Comparison of ENCODE assay signal across 8 cellular contexts in genomic region chr15:101251830-101252820, GRCh38. TPM values are rescaled to one million over a fixed set of nuclear protein-coding genes. Genes with fewer than 3 reads are reported as not detected.
A peak's percentile ranks its signal among the peaks of the same experiment; 100 is the strongest.
DNase-seq lines count a peak whose midpoint lies in the region; ATAC-seq and FAIRE-seq lines count a peak whose summit lies in the region.

Gene CHSY1 (minus strand): TSS chr15:101252048. CDS start chr15:101251456, 592 bp downstream.

- H3K4me2 ChIP-seq in Karpas-422 (ENCODE audit: low read depth, low read length, poor library complexity, severe bottlenecking) = peak within 1 kb of the TSS; percentile 97

- H3K36me3 ChIP-seq in ES-I3 (ENCODE audit: insufficient read depth, low read length) = no peaks in the 10 kb centered on the region
- no peaks in the 10 kb centered on the region; the same call in 1 of the 2 replicates for H3K36me3 ChIP-seq in Karpas-422 (ENCODE audit: insufficient read depth, low read length)

- H3K79me2 ChIP-seq in Karpas-422 (ENCODE audit: low read length) = peaks cover 11% of the 10 kb centered on the region

- DNase-seq in Karpas-422 (peak; percentile 94), SK-MEL-5 (ENCODE audit: low read depth, low spot score) (peak; percentile 91), frontal cortex (ENCODE audit: low spot score in 2 of 2) (peak; percentile 87 to 95), non-pigmented ciliary epithelial cell (ENCODE audit: low read depth) (peak; percentile 65), substantia nigra (lab: John Stamatoyannopoulos, UW) (peak; percentile 36 to 92 (median 85))
- peak; percentile 87 for DNase-seq in activated naive CD4-positive, alpha-beta T cell treated with Interleukin-2 at 50 U/mL for 16 hours

- no peaks in the 10 kb centered on the region for H3K9me2 ChIP-seq in Karpas-422 (replicated peaks; ENCODE audit: insufficient read depth, low read length)

- peak; percentile 62 for ATAC-seq in GM21825 (IDR thresholded peaks at IDR 0.05; ENCODE audit: unreplicated experiment)

- H3K9ac ChIP-seq in ES-I3 (ENCODE audit: low read depth, low read length) = peak within 1 kb of the TSS; percentile 75
- H3K9ac ChIP-seq in Karpas-422 (ENCODE audit: low read length) = peak within 1 kb of the TSS; percentile 80

- H2AFZ ChIP-seq in Karpas-422 (ENCODE audit: low read length) = peak within 1 kb of the TSS; percentile 80

- peak within 1 kb of the TSS; percentile 86 for H3K4me3 ChIP-seq in Karpas-422 (ENCODE audit: low read length)

- H3K9me3 ChIP-seq in ES-I3 (ENCODE audit: control insufficient read depth, insufficient read depth, low read length) (no peaks in the 10 kb centered on the region), Karpas-422 (ENCODE audit: low read length) (no peaks in the 10 kb centered on the region)

- H4K20me1 ChIP-seq in Karpas-422 (ENCODE audit: insufficient read depth, low read depth, low read length) = peaks cover 28% of the 10 kb centered on the region

- H3K27ac ChIP-seq in Karpas-422 (ENCODE audit: low read length) = no peak within 1 kb of the TSS
- peak within 1 kb of the TSS; percentile 74 for H3K27ac ChIP-seq in substantia nigra (ENCODE audit: low read depth, low read length, poor library complexity, severe bottlenecking)

- in situ Hi-C loops in SK-MEL-5 (cut with HindIII; ENCODE audit: low pct_unique_long_range_greater_than_20kb, low sequenced_read_pairs) = no loop called here

- peaks cover 20% of the 10 kb centered on the region; the same call in 1 of the 2 replicates for H3K4me1 ChIP-seq in ES-I3 (ENCODE audit: insufficient read depth, low read length)
- H3K4me1 ChIP-seq in Karpas-422 (ENCODE audit: low read length) = peaks cover 31% of the 10 kb centered on the region

- FAIRE-seq in frontal cortex (lab: Jason Lieb, UNC) = no peak

- no peaks in the 10 kb centered on the region; the same call in 1 of the 2 replicates for H3K27me3 ChIP-seq in Karpas-422 (ENCODE audit: low read length)

RNA-seq across cellular contexts. Expression of gene CHSY1, which starts in this region (rescaled TPM):
- 10.5 and 11.4 TPM in 2 replicates for total RNA-seq in Karpas-422 (2014; rRNA removed; shearing (Covaris generic); ENCODE audit: low replicate concordance)
- total RNA-seq in SK-MEL-5 (2014; rRNA removed; shearing (Covaris generic)) = 22.4 and 23.0 TPM in 2 replicates
- 29.4 and 40.5 TPM in 2 replicates for polyA plus RNA-seq in SK-MEL-5 (2015; cell fraction: cytosol; rRNA removed)
- 12.2 and 19.7 TPM in 2 replicates for polyA plus RNA-seq in SK-MEL-5 (2015; cell fraction: nucleus; rRNA removed)
- 22.8 TPM for total RNA-seq in frontal cortex
